Comparison of ENCODE assay signal across 19 cellular contexts in the genomic region with DNA sequence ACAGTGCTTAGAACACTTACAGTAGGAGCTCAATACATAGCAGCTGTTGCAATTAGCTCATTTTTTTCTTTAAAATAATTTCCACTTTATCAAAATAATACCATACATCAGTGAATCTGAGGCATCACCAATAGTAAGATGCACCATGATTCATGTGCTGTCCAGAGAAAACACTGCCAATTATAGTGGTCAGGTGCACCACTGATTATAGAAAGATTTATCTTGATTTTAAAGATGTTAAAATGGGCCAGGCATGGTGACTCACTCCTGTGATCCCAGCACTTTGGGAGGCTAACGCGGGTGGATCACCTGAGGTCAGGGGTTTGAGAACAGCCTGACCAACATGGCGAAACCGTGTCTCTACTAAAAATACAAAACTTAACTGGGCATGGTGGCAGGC. TPM values are rescaled to one million over a fixed set of nuclear protein-coding genes. Genes with fewer than 3 reads are reported as not detected.
DNase-seq lines count a peak whose midpoint lies in the region; ATAC-seq, FAIRE-seq and TF ChIP-seq lines count a peak whose summit lies in the region.
"Had no signal": no experiment of that assay in that cellular context is flagged by ENCODE, and none has a peak within 500 bp of the region (broad histone marks: within the 10 kb centered on the region; RNA-seq: fewer than 3 reads in every experiment).

No MANE protein-coding gene starts in this region.

- 0 out of 2 replicates have a peak overlapping the region, but pooled peaks have one; percentile 3 for H3K4me2 ChIP-seq in GM12878 (ENCODE audit: control insufficient read depth, insufficient read depth)
- H3K4me2 ChIP-seq: neural progenitor cell had no signal

- peaks cover 7% of the 10 kb centered on the region for H3K36me3 Mint-ChIP-seq in activated CD8-positive, alpha-beta memory T cell treated with anti-CD3 and anti-CD28 coated beads, Interleukin-2, amount 10 ng/mL, durations not matched to agents 7 days and 5 days
- H3K36me3 Mint-ChIP-seq in stimulated activated naive B cell treated with anti-CD40 and anti-IgM and Interleukin-4, amounts not matched to agents 10 μg/mL and 1 μg/mL and 100 μg/mL, for 72 hours, result no peaks in the 10 kb centered on the region
- H3K36me3 Mint-ChIP-seq: neural progenitor cell, type B pancreatic cell had no signal

- TF ChIP-seq RAD21 in GM12878 (IDR thresholded peaks at IDR 0.05; ENCODE audit: insufficient read depth, low read depth, low read length), result no peak

- TF ChIP-seq POLR2A in GM12878 (IDR thresholded peaks at IDR 0.05; ENCODE audit: low read depth, low read length), result no peak

- RAD21 ChIA-PET in GM12878 (lab: Charles Lee; ENCODE audit: unreplicated experiment), result interaction anchor here (0.7 to 4.0 kb wide), 5 partner anchors 7 to 74 kb away, joined by 3 to 28 read pairs (median 4); no protein-coding TSS in a partner anchor

- H3K36me3 ChIP-seq in Panc1 (ENCODE audit: control insufficient read depth, insufficient read depth, low read length) (no peaks in the 10 kb centered on the region), GM12878 (ENCODE audit: control insufficient read depth in 2 of 2, insufficient read depth in 2 of 2, low read length in 1 of 2) (no peaks in the 10 kb centered on the region)
- H3K36me3 ChIP-seq: neural progenitor cell had no signal

- H3K27ac ChIP-seq in Panc1 (ENCODE audit: low read length) (peak overlapping the region; percentile 85), GM12878 (ENCODE audit: control insufficient read depth, insufficient read depth) (peak overlapping the region; percentile 55; the same call in 1 of the 2 replicates)
- H3K27ac ChIP-seq: neural progenitor cell, VCaP had no signal

- TF ChIP-seq CTCF in Panc1 (IDR thresholded peaks at IDR 0.05) (no peak), GM12878 (IDR thresholded peaks at IDR 0.05 in 2 of 3, conservative IDR thresholded peaks at IDR 0.05 in 1 of 3; ENCODE audit: control insufficient read depth in 2 of 3, extremely low read depth in 1 of 3, insufficient read depth in 1 of 3, low read depth in 3 of 3, low read length in 3 of 3) (no peak)

- POLR2A ChIA-PET in Panc1 (lab: Charles Lee), result interaction anchor here (0.6 to 1.2 kb wide), 2 partner anchors 10 to 42 kb away, joined by 6 to 11 read pairs; no protein-coding TSS in a partner anchor
- POLR2A ChIA-PET in GM12878 (lab: Charles Lee), result interaction anchor here (0.6 to 0.8 kb wide), 3 partner anchors 47 to 898 kb away, joined by 3 to 5 read pairs (median 3); a partner anchor contains a TSS

- SMC1A ChIA-PET in GM12878 (lab: Charles Lee; ENCODE audit: uncharacterized antibody, unreplicated experiment), result interaction anchor here (0.7 to 3.0 kb wide), 8 partner anchors 11 to 84 kb away, joined by 3 to 14 read pairs (median 4); no protein-coding TSS in a partner anchor

- no peak for TF ChIP-seq EP300 in GM12878 (IDR thresholded peaks at IDR 0.05; ENCODE audit: borderline replicate concordance in 1 of 2, control insufficient read depth in 1 of 2, low read depth in 2 of 2, low read length in 2 of 2)

- no peaks in the 10 kb centered on the region for H3K27me3 ChIP-seq in Panc1 (ENCODE audit: control insufficient read depth, insufficient read depth, low read length)
- no peaks in the 10 kb centered on the region for H3K27me3 ChIP-seq in GM12878 (replicated peaks in 1 of 2; ENCODE audit: control insufficient read depth in 2 of 2, insufficient read depth in 2 of 2, low read length in 1 of 2)
- H3K27me3 ChIP-seq: neural progenitor cell had no signal

- intact Hi-C loops in Panc1 (cut with micrococcal nuclease; ENCODE audit: unreplicated experiment), result loop anchor here (5.0 kb wide), 1 partner anchor 55 kb away; no protein-coding TSS in a partner anchor
- intact Hi-C loops in GM12878 (cut with micrococcal nuclease; ENCODE audit: unreplicated experiment), result no loop called here
- intact Hi-C loops in left ventricle myocardium superior (cut with micrococcal nuclease), result no loop called here

- no peaks in the 10 kb centered on the region for H3K79me2 ChIP-seq in GM12878 (ENCODE audit: control insufficient read depth, insufficient read depth, low read length)

- in situ Hi-C loops in Panc1 (cut with HindIII; ENCODE audit: low pct_unique_long_range_greater_than_20kb, low sequenced_read_pairs) (no loop called here), GM12878 (cut with MboI) (no loop called here)

- WGBS in GM12878 (ENCODE audit: insufficient coverage, insufficient replicate concordance, low lambda C conversion rate, missing lambda C conversion rate), result 95% methylated on average over 4 of the region's 4 CpGs

- BruUV-seq in Panc1 (replicated peaks; lab: Mats Ljungman, UMichigan), result no TSS peak
- no TSS peak for BruUV-seq in GM12878 (replicated peaks; lab: Mats Ljungman, UMichigan)

- H3K4me3 ChIP-seq in Panc1 (ENCODE audit: low read depth in 2 of 2, low read length in 2 of 2), result no peak overlapping the region
- no peak overlapping the region for H3K4me3 ChIP-seq in GM12878
- H3K4me3 ChIP-seq: lung, neural progenitor cell had no signal

- peaks cover 86% of the 10 kb centered on the region for H3K4me1 Mint-ChIP-seq in activated CD8-positive, alpha-beta memory T cell treated with anti-CD3 and anti-CD28 coated beads, Interleukin-2, amount 10 ng/mL, durations not matched to agents 7 days and 5 days
- peaks cover 36 to 72% of the 10 kb centered on the region in 2 donors for H3K4me1 Mint-ChIP-seq in stimulated activated naive B cell treated with anti-CD40 and anti-IgM and Interleukin-4, amounts not matched to agents 10 μg/mL and 1 μg/mL and 100 μg/mL, for 72 hours

- FAIRE-seq in GM12878 (lab: Jason Lieb, UNC) (no peak), frontal cortex (lab: Jason Lieb, UNC) (no peak)

- ATAC-seq in activated CD8-positive, alpha-beta memory T cell treated with anti-CD3 and anti-CD28 coated beads, Interleukin-2, amount 10 ng/mL, durations not matched to agents 7 days and 5 days, result no peak
- ATAC-seq in Panc1, result no peak
- ATAC-seq in GM12878, result no peak
- ATAC-seq in stimulated activated naive B cell treated with anti-CD40 and anti-IgM and Interleukin-4, amounts not matched to agents 10 μg/mL and 1 μg/mL and 100 μg/mL, for 72 hours (replicated peaks), result no peak
- ATAC-seq in left ventricle myocardium superior, result no peak
- ATAC-seq: PC-3 had no signal

- H3K9me3 Mint-ChIP-seq in activated CD8-positive, alpha-beta memory T cell treated with anti-CD3 and anti-CD28 coated beads, Interleukin-2, amount 10 ng/mL, durations not matched to agents 7 days and 5 days (ENCODE audit: low read depth), result no peaks in the 10 kb centered on the region
- no peaks in the 10 kb centered on the region for H3K9me3 Mint-ChIP-seq in stimulated activated naive B cell treated with anti-CD40 and anti-IgM and Interleukin-4, amounts not matched to agents 10 μg/mL and 1 μg/mL and 100 μg/mL, for 72 hours
- H3K9me3 Mint-ChIP-seq: neural progenitor cell, type B pancreatic cell had no signal

- no peak for DNase-seq in activated CD8-positive, alpha-beta memory T cell treated with anti-CD3 and anti-CD28 coated beads, Interleukin-2, amount 10 ng/mL, durations not matched to agents 7 days and 5 days
- DNase-seq in activated CD8-positive, alpha-beta memory T cell treated with anti-CD3 and anti-CD28 coated beads, Interleukin-2, amount 50 U/mL, for 48 hours, result no peak
- DNase-seq in Panc1 (ENCODE audit: low read depth, low spot score) (no peak), GM12878 (ENCODE audit: low read depth, low spot score) (no peak), frontal cortex (ENCODE audit: low spot score in 2 of 2) (no peak), left ventricle myocardium superior (no peak), NCI-H510A (lab: John Stamatoyannopoulos, UW) (no peak)
- DNase-seq in stimulated activated naive B cell treated with anti-CD40 and anti-IgM and Interleukin-4, amounts not matched to agents 10 μg/mL and 1 μg/mL and 100 μg/mL, for 72 hours, result no peak
- DNase-seq: ACHN, Calu3, GOT3, NCI-H2081 treated with DMSO at 0.1 percent for 48 hours, NCI-H526, PC-3, right cardiac atrium had no signal

- no peaks in the 10 kb centered on the region for H3K9me3 ChIP-seq in Panc1 (ENCODE audit: control insufficient read depth, insufficient read depth, low read depth, low read length)
- H3K9me3 ChIP-seq in GM12878 (replicated peaks; ENCODE audit: control insufficient read depth, insufficient read depth, low read length), result no peaks in the 10 kb centered on the region; the same call in 2 of the 3 replicates

- no peaks in the 10 kb centered on the region for H4K20me1 ChIP-seq in GM12878 (ENCODE audit: control insufficient read depth, insufficient read depth)

- peaks cover 3% of the 10 kb centered on the region for H3K27me3 Mint-ChIP-seq in activated CD8-positive, alpha-beta memory T cell treated with anti-CD3 and anti-CD28 coated beads, Interleukin-2, amount 10 ng/mL, durations not matched to agents 7 days and 5 days
- no peaks in the 10 kb centered on the region for H3K27me3 Mint-ChIP-seq in stimulated activated naive B cell treated with anti-CD40 and anti-IgM and Interleukin-4, amounts not matched to agents 10 μg/mL and 1 μg/mL and 100 μg/mL, for 72 hours
- H3K27me3 Mint-ChIP-seq: type B pancreatic cell had no signal

- no peak overlapping the region for H3K9ac ChIP-seq in GM12878 (ENCODE audit: control insufficient read depth, insufficient read depth, low read length)
- H3K9ac ChIP-seq: neural progenitor cell had no signal

- H2AFZ ChIP-seq in GM12878 (ENCODE audit: control insufficient read depth, low read depth, low read length), result no peak overlapping the region
- H2AFZ ChIP-seq: neural progenitor cell had no signal

- H3K4me3 Mint-ChIP-seq in activated CD8-positive, alpha-beta memory T cell treated with anti-CD3 and anti-CD28 coated beads, Interleukin-2, amount 10 ng/mL, durations not matched to agents 7 days and 5 days, result no peak overlapping the region
- no peak overlapping the region for H3K4me3 Mint-ChIP-seq in stimulated activated naive B cell treated with anti-CD40 and anti-IgM and Interleukin-4, amounts not matched to agents 10 μg/mL and 1 μg/mL and 100 μg/mL, for 72 hours
- H3K4me3 Mint-ChIP-seq: neural progenitor cell, type B pancreatic cell had no signal

- H3K4me1 ChIP-seq in Panc1 (ENCODE audit: control insufficient read depth, insufficient read depth, low read length) (peaks cover 40% of the 10 kb centered on the region), GM12878 (ENCODE audit: control insufficient read depth, insufficient read depth, low read length) (peaks cover 63% of the 10 kb centered on the region)
- H3K4me1 ChIP-seq: neural progenitor cell had no signal

- CTCF ChIA-PET in activated CD8-positive, alpha-beta memory T cell treated with anti-CD3 and anti-CD28 coated beads, Interleukin-2, amount 10 ng/mL, durations not matched to agents 7 days and 5 days (lab: Charles Lee), result interaction anchor here (0.7 to 21.1 kb wide), 11 partner anchors 7 to 107 kb away, joined by 3 to 347 read pairs (median 5); a partner anchor contains a TSS
- CTCF ChIA-PET in Panc1 (lab: Charles Lee), result interaction anchor here (0.7 kb wide), 1 partner anchor 83 kb away, joined by 6 read pairs; no protein-coding TSS in a partner anchor
- CTCF ChIA-PET in GM12878 (lab: Yijun Ruan, JAX), result interaction anchor here (0.7 to 16.0 kb wide), 10 partner anchors 8 to 97 kb away, joined by 3 to 332 read pairs (median 6); no protein-coding TSS in a partner anchor

- H3K27ac Mint-ChIP-seq in activated CD8-positive, alpha-beta memory T cell treated with anti-CD3 and anti-CD28 coated beads, Interleukin-2, amount 10 ng/mL, durations not matched to agents 7 days and 5 days, result peak overlapping the region; percentile 95
- H3K27ac Mint-ChIP-seq in stimulated activated naive B cell treated with anti-CD40 and anti-IgM and Interleukin-4, amounts not matched to agents 10 μg/mL and 1 μg/mL and 100 μg/mL, for 72 hours, result peak overlapping the region; percentile 31
- H3K27ac Mint-ChIP-seq: type B pancreatic cell had no signal

RNA-seq across cellular contexts. Expression of a gene that starts 39.4 kb away (rescaled TPM):
- total RNA-seq in activated CD8-positive, alpha-beta memory T cell treated with anti-CD3 and anti-CD28 coated beads, Interleukin-2, amount 10 ng/mL, durations not matched to agents 7 days and 5 days, result 10 to 100 TPM; 13.8 to 16.7 TPM
- total RNA-seq in Panc1 (2021; ENCODE audit: unreplicated experiment) (14.6 TPM), GM12878 (2014; rRNA removed) (10.7 and 14.2 TPM in 2 replicates), GM12878 (2014; rRNA removed; fragmentation: Illumina TruSeq; extraction: Trizol) (6.3 and 6.4 TPM in 2 replicates), GM12878 (2021) (8.6 and 10.3 TPM in 2 replicates), frontal cortex (9.0 TPM), left ventricle myocardium superior (4.7 TPM)
- polyA plus RNA-seq in Panc1 (2012; ENCODE audit: insufficient read length), result 19.1 TPM
- 8.3 and 10.0 TPM in 2 replicates for total RNA-seq in GM12878 (2013; cell fraction: nucleolus; rRNA removed)
- polyA plus RNA-seq in GM12878 (2011; ENCODE audit: low read depth), result 4.5 TPM
- polyA plus RNA-seq in GM12878 (2011; rRNA removed) (6.1 and 9.4 TPM in 2 replicates), GM12878 (2014; fragmentation: Illumina TruSeq; extraction: Trizol) (5.2 and 6.2 TPM in 2 replicates), GM12878 (2014; fragmentation: Nextera tagmentation; extraction: Ambion mirVana) (1 to 10 TPM; 2.4 to 5.2 TPM), GM12878 (2014; rRNA removed) (8.5 and 9.3 TPM in 2 replicates), GM12878 (2016; fragmentation: Nextera tagmentation; extraction: Ambion mirVana) (1 to 10 TPM; 5.0 to 7.9 TPM)
- polyA plus RNA-seq in GM12878 (2011; cell fraction: cytosol; rRNA removed), result 12.1 and 15.0 TPM in 2 replicates
- polyA plus RNA-seq in GM12878 (2011; cell fraction: nucleus; rRNA removed), result 5.9 and 7.8 TPM in 2 replicates
- 8.4 and 9.3 TPM in 2 replicates for polyA plus RNA-seq in GM12878 (2012)
- polyA minus RNA-seq in GM12878 (2011; rRNA and poly(A)+ RNA removed), result 11.7 and 16.2 TPM in 2 replicates
- 6.7 and 10.7 TPM in 2 replicates for polyA minus RNA-seq in GM12878 (2011; cell fraction: cytosol; rRNA and poly(A)+ RNA removed)
- polyA minus RNA-seq in GM12878 (2011; cell fraction: nucleus; rRNA and poly(A)+ RNA removed), result 1.8 and 5.3 TPM in 2 replicates

RNA-seq across cellular contexts. Expression of a gene that starts 40.3 kb away (rescaled TPM):
- total RNA-seq in activated CD8-positive, alpha-beta memory T cell treated with anti-CD3 and anti-CD28 coated beads, Interleukin-2, amount 10 ng/mL, durations not matched to agents 7 days and 5 days, result 10 to 100 TPM; 16.5 to 18.1 TPM
- total RNA-seq in Panc1 (2021; ENCODE audit: unreplicated experiment) (10.7 TPM), GM12878 (2014; rRNA removed) (17.1 and 17.5 TPM in 2 replicates), GM12878 (2014; rRNA removed; fragmentation: Illumina TruSeq; extraction: Trizol) (10.1 and 10.2 TPM in 2 replicates), GM12878 (2021) (14.3 and 15.7 TPM in 2 replicates), frontal cortex (29.8 TPM), left ventricle myocardium superior (4.8 TPM)
- polyA plus RNA-seq in Panc1 (2012; ENCODE audit: insufficient read length), result 6.8 TPM
- total RNA-seq in GM12878 (2013; cell fraction: nucleolus; rRNA removed), result 21.3 and 21.7 TPM in 2 replicates
- 3.3 TPM for polyA plus RNA-seq in GM12878 (2011; ENCODE audit: low read depth)
- polyA plus RNA-seq in GM12878 (2011; rRNA removed) (5.9 and 8.2 TPM in 2 replicates), GM12878 (2014; fragmentation: Illumina TruSeq; extraction: Trizol) (3.2 and 6.6 TPM in 2 replicates), GM12878 (2014; fragmentation: Nextera tagmentation; extraction: Ambion mirVana) (under 1 TPM in 1 of 2 experiments, not detected in 1; 0.04 TPM), GM12878 (2014; rRNA removed) (12.4 and 13.4 TPM in 2 replicates), GM12878 (2016; fragmentation: Nextera tagmentation; extraction: Ambion mirVana) (10 to 100 TPM; 12.4 to 13.6 TPM)
- 6.2 and 8.2 TPM in 2 replicates for polyA plus RNA-seq in GM12878 (2011; cell fraction: cytosol; rRNA removed)
- polyA plus RNA-seq in GM12878 (2011; cell fraction: nucleus; rRNA removed), result 10.2 and 14.8 TPM in 2 replicates
- polyA plus RNA-seq in GM12878 (2012), result 7.6 and 8.5 TPM in 2 replicates
- 5.6 and 9.7 TPM in 2 replicates for polyA minus RNA-seq in GM12878 (2011; rRNA and poly(A)+ RNA removed)
- polyA minus RNA-seq in GM12878 (2011; cell fraction: cytosol; rRNA and poly(A)+ RNA removed), result 3.7 and 5.5 TPM in 2 replicates
- polyA minus RNA-seq in GM12878 (2011; cell fraction: nucleus; rRNA and poly(A)+ RNA removed), result 3.9 and 5.6 TPM in 2 replicates

RNA-seq across cellular contexts. Expression of a gene that starts 46.9 kb away (rescaled TPM):
- 100 to 1,000 TPM in 1 of 2 experiments, 10 to 100 TPM in 1; 60.8 to 116 TPM for total RNA-seq in activated CD8-positive, alpha-beta memory T cell treated with anti-CD3 and anti-CD28 coated beads, Interleukin-2, amount 10 ng/mL, durations not matched to agents 7 days and 5 days
- total RNA-seq in Panc1 (2021; ENCODE audit: unreplicated experiment) (361 TPM), GM12878 (2014; rRNA removed) (7.4 TPM in 2 replicates), GM12878 (2014; rRNA removed; fragmentation: Illumina TruSeq; extraction: Trizol) (8.5 and 9.5 TPM in 2 replicates), GM12878 (2021) (69.7 and 75.9 TPM in 2 replicates), frontal cortex (5.7 TPM), left ventricle myocardium superior (21.6 TPM)
- polyA plus RNA-seq in Panc1 (2012; ENCODE audit: insufficient read length), result 215 TPM
- total RNA-seq in GM12878 (2013; cell fraction: nucleolus; rRNA removed), result 23.5 and 27.2 TPM in 2 replicates
- polyA plus RNA-seq in GM12878 (2011; ENCODE audit: low read depth), result 116 TPM
- polyA plus RNA-seq in GM12878 (2011; rRNA removed) (3.3 and 6.6 TPM in 2 replicates), GM12878 (2014; fragmentation: Illumina TruSeq; extraction: Trizol) (7.2 and 16.9 TPM in 2 replicates), GM12878 (2014; fragmentation: Nextera tagmentation; extraction: Ambion mirVana) (1 to 10 TPM; 1.2 to 2.7 TPM), GM12878 (2014; rRNA removed) (20.7 and 21.5 TPM in 2 replicates), GM12878 (2016; fragmentation: Nextera tagmentation; extraction: Ambion mirVana) (10 to 100 TPM in 1 of 2 experiments, 1 to 10 TPM in 1; 8.5 to 12.9 TPM)
- 10.5 and 12.0 TPM in 2 replicates for polyA plus RNA-seq in GM12878 (2011; cell fraction: cytosol; rRNA removed)
- polyA plus RNA-seq in GM12878 (2011; cell fraction: nucleus; rRNA removed), result 13.2 and 14.7 TPM in 2 replicates
- 61.5 and 83.9 TPM in 2 replicates for polyA plus RNA-seq in GM12878 (2012)
- 2.9 and 6.1 TPM in 2 replicates for polyA minus RNA-seq in GM12878 (2011; rRNA and poly(A)+ RNA removed)
- polyA minus RNA-seq in GM12878 (2011; cell fraction: cytosol; rRNA and poly(A)+ RNA removed), result 4.0 and 8.6 TPM in 2 replicates
- 2.8 and 6.3 TPM in 2 replicates for polyA minus RNA-seq in GM12878 (2011; cell fraction: nucleus; rRNA and poly(A)+ RNA removed)
